27 cellular contexts compared by ENCODE assay signal in the genomic region with DNA sequence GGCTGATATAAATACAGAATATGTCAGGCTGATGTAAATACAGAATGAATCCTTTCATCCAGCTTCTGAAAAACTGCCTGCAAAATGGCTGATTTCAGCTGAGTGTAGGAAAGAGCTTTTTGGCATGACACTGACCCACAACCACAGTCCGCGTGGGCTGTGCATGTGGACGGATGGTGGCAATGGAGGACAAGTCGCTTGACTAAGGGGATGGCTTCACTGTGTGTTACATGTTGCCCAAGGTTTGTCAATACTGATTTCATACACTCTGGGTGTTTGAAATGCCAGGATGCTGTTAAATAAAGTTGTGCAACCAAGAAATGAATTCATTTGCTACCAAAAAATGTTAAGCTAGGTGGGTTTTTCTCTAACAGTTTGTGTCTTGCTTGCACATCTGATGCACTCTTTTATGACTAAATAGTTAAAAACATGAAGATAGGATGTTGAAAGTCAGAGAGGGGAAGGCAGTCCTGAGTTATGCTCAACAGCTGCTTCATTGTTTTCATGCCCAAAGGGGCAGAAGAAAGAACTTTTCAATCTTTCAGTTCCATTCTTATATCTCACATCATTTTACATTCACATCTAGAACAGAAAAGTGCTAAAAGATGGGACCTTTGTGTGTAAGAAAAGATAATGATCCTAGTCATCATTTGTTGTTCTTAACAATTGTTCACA. TPM values are rescaled to one million over a fixed set of nuclear protein-coding genes. Genes with fewer than 3 reads are reported as not detected.
DNase-seq lines count a peak whose midpoint lies in the region; ATAC-seq, FAIRE-seq and TF ChIP-seq lines count a peak whose summit lies in the region.
"Had no signal": no experiment of that assay in that cellular context is flagged by ENCODE, and none has a peak within 500 bp of the region (broad histone marks: within the 10 kb centered on the region; RNA-seq: fewer than 3 reads in every experiment).

No MANE protein-coding gene starts in this region.

- H3K9me3 Mint-ChIP-seq in mesothelial cell of epicardium, result peaks cover 4% of the 10 kb centered on the region
- H3K9me3 Mint-ChIP-seq: CD4-positive, alpha-beta memory T cell; IgD-negative memory B cell had no signal

- 21% methylated on average over 4 of the region's 4 CpGs for WGBS in right lobe of liver (ENCODE audit: insufficient coverage, low coverage, low lambda C conversion rate, missing lambda C conversion rate)
- WGBS in HepG2 (ENCODE audit: low lambda C conversion rate), result 65% methylated on average over 4 of the region's 4 CpGs
- WGBS in GM12878 (ENCODE audit: insufficient coverage, insufficient replicate concordance, low lambda C conversion rate, missing lambda C conversion rate), result 50% methylated on average over 4 of the region's 4 CpGs
- WGBS in adrenal gland, 4 donors, result 45 to 70% (median 57%) methylated on average over 4 of the region's 4 CpGs

- POLR2A ChIA-PET in HepG2 (lab: Yijun Ruan, JAX) (no interaction called here), GM12878 (lab: Charles Lee) (interaction anchor here (0.6 kb wide), 1 partner anchor 13 kb away, joined by 3 read pairs; no protein-coding TSS in a partner anchor)

- in situ Hi-C loops in HepG2 (cut with HindIII; ENCODE audit: extremely low pct_ligation_motif_present, low pct_unique_long_range_greater_than_20kb), result loop anchor here (25.0 kb wide), 1 partner anchor 1303 kb away; no protein-coding TSS in a partner anchor
- in situ Hi-C loops in GM12878 (cut with MboI), result no loop called here

- H3K4me1 Mint-ChIP-seq in mesothelial cell of epicardium, result no peaks in the 10 kb centered on the region
- H3K4me1 Mint-ChIP-seq: CD4-positive, alpha-beta memory T cell; IgD-negative memory B cell had no signal

- BruUV-seq in HepG2 (replicated peaks; lab: Mats Ljungman, UMichigan), result no TSS peak
- no TSS peak for BruUV-seq in GM12878 (replicated peaks; lab: Mats Ljungman, UMichigan)

- SMC1A ChIA-PET in GM12878 (lab: Charles Lee; ENCODE audit: uncharacterized antibody, unreplicated experiment), result interaction anchor here (1.0 to 2.2 kb wide), 5 partner anchors 8 to 367 kb away, joined by 3 to 15 read pairs (median 5); no protein-coding TSS in a partner anchor

- TF ChIP-seq POLR2A in right lobe of liver (IDR thresholded peaks at IDR 0.05) (no peak), HepG2 (IDR thresholded peaks at IDR 0.05; ENCODE audit: insufficient read depth in 1 of 2, low read depth in 2 of 2, low read length in 2 of 2) (no peak), GM12878 (IDR thresholded peaks at IDR 0.05; ENCODE audit: low read depth, low read length) (no peak), adrenal gland (IDR thresholded peaks at IDR 0.05) (no peak)

- H3K36me3 ChIP-seq in right lobe of liver (no peaks in the 10 kb centered on the region), HepG2 (replicated peaks in 1 of 2; ENCODE audit: control insufficient read depth in 1 of 2, insufficient read depth in 2 of 2, low read length in 2 of 2) (no peaks in the 10 kb centered on the region), GM12878 (ENCODE audit: control insufficient read depth in 2 of 2, insufficient read depth in 2 of 2, low read length in 1 of 2) (no peaks in the 10 kb centered on the region), neutrophil (no peaks in the 10 kb centered on the region), adrenal gland (replicated peaks in 1 of 2) (no peaks in the 10 kb centered on the region)
- H3K36me3 ChIP-seq: BLaER1 treated with 17β-estradiol and CSF1 and Interleukin-3, amounts not matched to agents 10 nM and 100 nM; HAP-1; SJSA1 had no signal

- TF ChIP-seq EP300 in HepG2 (IDR thresholded peaks at IDR 0.05; ENCODE audit: low read depth in 2 of 2, low read length in 2 of 2), result no peak
- no peak for TF ChIP-seq EP300 in HepG2 (CRISPR knock-in tag; IDR thresholded peaks at IDR 0.05; ENCODE audit: borderline replicate concordance)
- TF ChIP-seq EP300 in GM12878 (IDR thresholded peaks at IDR 0.05; ENCODE audit: borderline replicate concordance in 1 of 2, control insufficient read depth in 1 of 2, low read depth in 2 of 2, low read length in 2 of 2), result no peak

- H3K4me3 Mint-ChIP-seq in mesothelial cell of epicardium, result no peak overlapping the region
- H3K4me3 Mint-ChIP-seq: CD4-positive, alpha-beta memory T cell; IgD-negative memory B cell had no signal

- DNase-seq in right lobe of liver, result no peak
- no peak for DNase-seq in HepG2 (ENCODE audit: low spot score)
- no peak for DNase-seq in GM12878 (ENCODE audit: low read depth, low spot score)
- DNase-seq in NCI-H526 treated with DMSO at 0.1 percent for 48 hours (lab: John Stamatoyannopoulos, UW), result no peak
- no peak for DNase-seq in adrenal gland
- no peak for DNase-seq in mesothelial cell of epicardium (ENCODE audit: low spot score in 2 of 2, unreplicated experiment in 2 of 2)
- DNase-seq in NCI-H446 (lab: John Stamatoyannopoulos, UW), result no peak
- DNase-seq: CD4-positive, alpha-beta memory T cell; GM23248; NCI-H1694; NCI-H2081; NCI-H2171; NCI-H345; NCI-H524 treated with DMSO at 0.1 percent for 48 hours; OCI-M1 had no signal

- H3K79me2 ChIP-seq in HepG2 (ENCODE audit: insufficient read depth, low read length) (no peaks in the 10 kb centered on the region), GM12878 (ENCODE audit: control insufficient read depth, insufficient read depth, low read length) (no peaks in the 10 kb centered on the region)

- FAIRE-seq in HepG2 (lab: Jason Lieb, UNC) (no peak), GM12878 (lab: Jason Lieb, UNC) (no peak)
- FAIRE-seq: GM12892, GM18507, RCC 7860 had no signal

- H3K9me3 ChIP-seq in right lobe of liver (no peaks in the 10 kb centered on the region), HepG2 (ENCODE audit: low read length) (no peaks in the 10 kb centered on the region), GM12878 (replicated peaks; ENCODE audit: control insufficient read depth, insufficient read depth, low read length) (no peaks in the 10 kb centered on the region), neutrophil (no peaks in the 10 kb centered on the region), adrenal gland (replicated peaks in 1 of 3) (no peaks in the 10 kb centered on the region)
- H3K9me3 ChIP-seq: BLaER1 treated with 17β-estradiol and CSF1 and Interleukin-3, amounts not matched to agents 10 nM and 100 nM; HAP-1; SJSA1 had no signal

- no peak for TF ChIP-seq CTCF in right lobe of liver (IDR thresholded peaks at IDR 0.05)
- TF ChIP-seq CTCF in HepG2 (CRISPR knock-in tag; IDR thresholded peaks at IDR 0.05), result no peak
- no peak for TF ChIP-seq CTCF in GM12878 (IDR thresholded peaks at IDR 0.05 in 2 of 3, conservative IDR thresholded peaks at IDR 0.05 in 1 of 3; ENCODE audit: control insufficient read depth in 2 of 3, extremely low read depth in 1 of 3, insufficient read depth in 1 of 3, low read depth in 3 of 3, low read length in 3 of 3)
- no peak for TF ChIP-seq CTCF in neutrophil (IDR thresholded peaks at IDR 0.05)
- TF ChIP-seq CTCF in adrenal gland (IDR thresholded peaks at IDR 0.05), result no peak
- TF ChIP-seq CTCF in mesothelial cell of epicardium (IDR thresholded peaks at IDR 0.05; ENCODE audit: unreplicated experiment), result no peak

- H3K27ac Mint-ChIP-seq in mesothelial cell of epicardium, result no peak overlapping the region
- H3K27ac Mint-ChIP-seq: CD4-positive, alpha-beta memory T cell; IgD-negative memory B cell had no signal

- H3K27me3 Mint-ChIP-seq in mesothelial cell of epicardium (ENCODE audit: low read depth), result peaks cover 8% of the 10 kb centered on the region

- H3K36me3 Mint-ChIP-seq in mesothelial cell of epicardium, result no peaks in the 10 kb centered on the region
- H3K36me3 Mint-ChIP-seq: CD4-positive, alpha-beta memory T cell; IgD-negative memory B cell had no signal

- H3K4me1 ChIP-seq in right lobe of liver (no peaks in the 10 kb centered on the region), HepG2 (ENCODE audit: insufficient read depth, low read length) (no peaks in the 10 kb centered on the region), GM12878 (ENCODE audit: control insufficient read depth, insufficient read depth, low read length) (no peaks in the 10 kb centered on the region), neutrophil (ENCODE audit: control insufficient read depth in 1 of 2, insufficient read depth in 1 of 2, low read depth in 1 of 2, low read length in 1 of 2) (peaks cover 16 to 72% of the 10 kb centered on the region in 2 experiments), adrenal gland (replicated peaks in 1 of 2) (no peaks in the 10 kb centered on the region)
- H3K4me1 ChIP-seq: BLaER1 treated with 17β-estradiol and CSF1 and Interleukin-3, amounts not matched to agents 10 nM and 100 nM; HAP-1; SJSA1 had no signal

- ATAC-seq in right lobe of liver, result peak in 3 of 4 donors; percentile 20 to 59 (median 46)
- ATAC-seq in HepG2, result no peak
- peak; percentile 61 for ATAC-seq in GM12878

- H3K27me3 ChIP-seq in right lobe of liver (no peaks in the 10 kb centered on the region), HepG2 (ENCODE audit: control insufficient read depth in 1 of 2, insufficient read depth in 2 of 2, low read length in 2 of 2) (no peaks in the 10 kb centered on the region), GM12878 (replicated peaks in 1 of 2; ENCODE audit: control insufficient read depth in 2 of 2, insufficient read depth in 2 of 2, low read length in 1 of 2) (no peaks in the 10 kb centered on the region), neutrophil (no peaks in the 10 kb centered on the region), adrenal gland (no peaks in the 10 kb centered on the region)
- H3K27me3 ChIP-seq: BLaER1 treated with 17β-estradiol and CSF1 and Interleukin-3, amounts not matched to agents 10 nM and 100 nM had no signal

- CTCF ChIA-PET in HepG2 (lab: Yijun Ruan, JAX; ENCODE audit: low intra/inter-chr PET ratio, low total read pairs), result no interaction called here
- CTCF ChIA-PET in GM12878 (lab: Yijun Ruan, JAX), result interaction anchor here (1.2 to 1.8 kb wide), 5 partner anchors 9 to 368 kb away, joined by 3 to 8 read pairs (median 4); no protein-coding TSS in a partner anchor

- H3K4me3 ChIP-seq in right lobe of liver, result no peak overlapping the region
- H3K4me3 ChIP-seq in HepG2 (replicated peaks in 1 of 3; ENCODE audit: insufficient read depth in 1 of 3, low read depth in 2 of 3, low read length in 3 of 3), result no peak overlapping the region
- H3K4me3 ChIP-seq in GM12878, result no peak overlapping the region
- H3K4me3 ChIP-seq in neutrophil (ENCODE audit: low read depth in 1 of 2, low read length in 1 of 2), result no peak overlapping the region
- H3K4me3 ChIP-seq in adrenal gland, result no peak overlapping the region
- H3K4me3 ChIP-seq: BLaER1 treated with 17β-estradiol and CSF1 and Interleukin-3, amounts not matched to agents 10 nM and 100 nM; GM23248; HAP-1; SJSA1 had no signal

- H2AFZ ChIP-seq in HepG2 (ENCODE audit: low read length), result no peak overlapping the region
- H2AFZ ChIP-seq in GM12878 (ENCODE audit: control insufficient read depth, low read depth, low read length), result no peak overlapping the region
- H2AFZ ChIP-seq: GM23248 had no signal

- RAD21 ChIA-PET in GM12878 (lab: Charles Lee; ENCODE audit: unreplicated experiment), result interaction anchor here (1.1 to 2.2 kb wide), 4 partner anchors 11 to 368 kb away, joined by 3 to 14 read pairs (median 3); no protein-coding TSS in a partner anchor

- intact Hi-C loops in right lobe of liver (cut with DNase I), result no loop called here
- intact Hi-C loops in HepG2 (cut with micrococcal nuclease; ENCODE audit: unreplicated experiment), result no loop called here
- intact Hi-C loops in GM12878 (cut with micrococcal nuclease; ENCODE audit: unreplicated experiment), result no loop called here
- intact Hi-C loops in adrenal gland (cut with DNase I), result no loop called here

- TF ChIP-seq RAD21 in HepG2 (CRISPR knock-in tag; IDR thresholded peaks at IDR 0.05) (no peak), GM12878 (IDR thresholded peaks at IDR 0.05; ENCODE audit: insufficient read depth, low read depth, low read length) (no peak)

- H3K9ac ChIP-seq in HepG2 (ENCODE audit: insufficient read depth, low read depth, low read length), result no peak overlapping the region
- no peak overlapping the region for H3K9ac ChIP-seq in GM12878 (ENCODE audit: control insufficient read depth, insufficient read depth, low read length)
- H3K9ac ChIP-seq: BLaER1 treated with 17β-estradiol and CSF1 and Interleukin-3, amounts not matched to agents 10 nM and 100 nM; GM23248 had no signal

- H4K20me1 ChIP-seq in HepG2 (ENCODE audit: insufficient read depth, low read length), result no peaks in the 10 kb centered on the region
- H4K20me1 ChIP-seq in GM12878 (ENCODE audit: control insufficient read depth, insufficient read depth), result no peaks in the 10 kb centered on the region
- H4K20me1 ChIP-seq: BLaER1 treated with 17β-estradiol and CSF1 and Interleukin-3, amounts not matched to agents 10 nM and 100 nM had no signal

- H3K4me2 ChIP-seq in HepG2 (ENCODE audit: low read depth, low read length) (no peak overlapping the region), GM12878 (ENCODE audit: control insufficient read depth, insufficient read depth) (no peak overlapping the region)
- H3K4me2 ChIP-seq: BLaER1 treated with 17β-estradiol and CSF1 and Interleukin-3, amounts not matched to agents 10 nM and 100 nM had no signal

- no peak overlapping the region for H3K27ac ChIP-seq in right lobe of liver
- H3K27ac ChIP-seq in HepG2 (ENCODE audit: extremely low read length, insufficient read depth, low read length), result no peak overlapping the region
- no peak overlapping the region for H3K27ac ChIP-seq in GM12878 (ENCODE audit: control insufficient read depth, insufficient read depth)
- peak overlapping the region; percentile 79 for H3K27ac ChIP-seq in neutrophil
- no peak overlapping the region for H3K27ac ChIP-seq in adrenal gland
- H3K27ac ChIP-seq: 22Rv1; BLaER1 treated with 17β-estradiol and CSF1 and Interleukin-3, amounts not matched to agents 10 nM and 100 nM; GM23248; SJSA1 had no signal

RNA-seq across cellular contexts. Expression of a gene that starts 36.5 kb away (rescaled TPM):
- total RNA-seq in right lobe of liver, result under 1 TPM in 1 of 6 experiments, not detected in 5; 0.05 TPM
- not detected in 2 replicates for total RNA-seq in HepG2 (2016; rRNA removed; fragmentation: Illumina TruSeq; extraction: Trizol)
- not detected in 2 replicates for total RNA-seq in HepG2 (2016; cell fraction: cytosol; rRNA removed; fragmentation: Illumina TruSeq; extraction: Trizol; ENCODE audit: low read depth)
- not detected in 2 replicates for total RNA-seq in HepG2 (2016; cell fraction: insoluble cytoplasmic fraction; rRNA removed; fragmentation: Illumina TruSeq; extraction: Trizol)
- not detected in 2 replicates for total RNA-seq in HepG2 (2016; cell fraction: membrane; rRNA removed; fragmentation: Illumina TruSeq; extraction: Trizol)
- not detected in 2 replicates for total RNA-seq in HepG2 (2016; cell fraction: nucleus; rRNA removed; fragmentation: Illumina TruSeq; extraction: Trizol)
- polyA plus RNA-seq in HepG2 (2011; rRNA removed), result not detected in 2 replicates
- not detected in 2 replicates for polyA plus RNA-seq in HepG2 (2011; cell fraction: cytosol; rRNA removed)
- polyA plus RNA-seq in HepG2 (2011; cell fraction: nucleus; rRNA removed), result not detected in 2 replicates
- polyA plus RNA-seq in HepG2 (2012), result not detected in 2 replicates
- not detected in 2 replicates for polyA plus RNA-seq in HepG2 (2016; cell fraction: cytosol; fragmentation: Illumina TruSeq; extraction: Trizol; ENCODE audit: low read depth)
- polyA plus RNA-seq in HepG2 (2016; cell fraction: insoluble cytoplasmic fraction; fragmentation: Illumina TruSeq; extraction: Trizol; ENCODE audit: low read depth), result not detected in 2 replicates
- polyA plus RNA-seq in HepG2 (2016; cell fraction: membrane; fragmentation: Illumina TruSeq; extraction: Trizol; ENCODE audit: low read depth), result not detected in 2 replicates
- polyA plus RNA-seq in HepG2 (2016; cell fraction: nucleus; fragmentation: Illumina TruSeq; extraction: Trizol; ENCODE audit: insufficient read depth, low read depth), result not detected in 2 replicates
- 0.58 TPM in 1 of 2 replicates, not detected in the other for polyA minus RNA-seq in HepG2 (2011; rRNA and poly(A)+ RNA removed; ENCODE audit: low replicate concordance)
- not detected in 2 replicates for polyA minus RNA-seq in HepG2 (2011; cell fraction: cytosol; rRNA and poly(A)+ RNA removed)
- not detected in 2 replicates for polyA minus RNA-seq in HepG2 (2011; cell fraction: nucleus; rRNA and poly(A)+ RNA removed)
- total RNA-seq in GM12878 (2013; cell fraction: nucleolus; rRNA removed), result 0.81 and 1.2 TPM in 2 replicates
- total RNA-seq in GM12878 (2014; rRNA removed), result not detected in 2 replicates
- total RNA-seq in GM12878 (2014; rRNA removed; fragmentation: Illumina TruSeq; extraction: Trizol), result not detected in 2 replicates
- total RNA-seq in GM12878 (2021), result not detected in 2 replicates
- not detected for polyA plus RNA-seq in GM12878 (2011; ENCODE audit: low read depth)
- 0.15 and 0.23 TPM in 2 replicates for polyA plus RNA-seq in GM12878 (2011; rRNA removed)
- polyA plus RNA-seq in GM12878 (2011; cell fraction: cytosol; rRNA removed), result 0.03 and 0.05 TPM in 2 replicates
- polyA plus RNA-seq in GM12878 (2011; cell fraction: nucleus; rRNA removed), result 0.20 and 1.0 TPM in 2 replicates
- polyA plus RNA-seq in GM12878 (2012), result not detected in 2 replicates
- not detected in 2 replicates for polyA plus RNA-seq in GM12878 (2014; fragmentation: Illumina TruSeq; extraction: Trizol)
- not detected for polyA plus RNA-seq in GM12878 (2014; fragmentation: Nextera tagmentation; extraction: Ambion mirVana)
- polyA plus RNA-seq in GM12878 (2014; rRNA removed), result not detected in 2 replicates
- polyA plus RNA-seq in GM12878 (2016; fragmentation: Nextera tagmentation; extraction: Ambion mirVana), result not detected
- 0.26 and 2.0 TPM in 2 replicates for polyA minus RNA-seq in GM12878 (2011; rRNA and poly(A)+ RNA removed)
- not detected in 2 replicates for polyA minus RNA-seq in GM12878 (2011; cell fraction: cytosol; rRNA and poly(A)+ RNA removed)
- polyA minus RNA-seq in GM12878 (2011; cell fraction: nucleus; rRNA and poly(A)+ RNA removed), result 0.48 and 2.4 TPM in 2 replicates
- under 1 TPM in 6 of 8 donors, not detected in 2; 0.11 to 0.92 (median 0.21) TPM for total RNA-seq in adrenal gland
- polyA plus RNA-seq in adrenal gland, result under 1 TPM; 0.16 to 0.51 (median 0.22) TPM
- total RNA-seq in mesothelial cell of epicardium, result not detected in 3 replicates
- total RNA-seq: CD4-positive, alpha-beta memory T cell; G401; GM23248; HT1080; M059J; SJSA1 had no signal
- polyA plus RNA-seq: CD4-positive, alpha-beta memory T cell; GM23248; IgD-negative memory B cell had no signal
